ENCODE assay signal across 16 cellular contexts in the genomic region with DNA sequence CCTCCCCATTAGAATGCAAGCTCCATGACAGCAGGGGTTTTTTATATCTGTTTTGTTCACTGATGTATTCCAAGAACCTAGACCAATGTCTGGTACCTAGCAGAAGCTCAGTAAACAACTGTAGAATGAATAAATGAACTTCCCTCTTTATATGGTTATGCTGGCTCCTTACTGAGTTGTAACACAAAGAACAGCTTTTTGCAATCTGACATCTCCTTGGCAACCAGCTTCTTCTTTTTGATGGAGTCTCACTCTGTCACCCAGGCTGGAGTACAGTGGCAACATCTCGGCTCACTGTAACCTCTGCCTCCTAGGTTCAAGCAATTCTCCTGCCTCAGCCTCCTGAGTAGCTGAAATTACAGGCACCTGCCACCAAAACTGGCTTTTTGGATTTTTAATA. TPM values are rescaled to one million over a fixed set of nuclear protein-coding genes. Genes with fewer than 3 reads are reported as not detected.
DNase-seq lines count a peak whose midpoint lies in the region; ATAC-seq, FAIRE-seq and TF ChIP-seq lines count a peak whose summit lies in the region.
"Had no signal": no experiment of that assay in that cellular context is flagged by ENCODE, and none has a peak within 500 bp of the region (broad histone marks: within the 10 kb centered on the region; RNA-seq: fewer than 3 reads in every experiment).

No MANE protein-coding gene starts in this region.

- peaks cover 80% of the 10 kb centered on the region for H3K36me3 Mint-ChIP-seq in CD4-positive, alpha-beta T cell (ENCODE audit: low read depth)

- FAIRE-seq in D721Med (lab: Jason Lieb, UNC): no peak

- CTCF ChIA-PET in CD4-positive, alpha-beta T cell (lab: Charles Lee): interaction anchor here (0.8 to 14.2 kb wide), 6 partner anchors 8 to 126 kb away, joined by 4 to 221 read pairs (median 6); partner anchors contain the start of genes ANP32B and TRMO

- H3K4me2 ChIP-seq in BLaER1 treated with 17β-estradiol and CSF1 and Interleukin-3, amounts not matched to agents 10 nM and 100 nM: peak overlapping the region in 6 of 11 experiments; percentile 43 to 89 (median 78); a peak in 9 of 22 replicates

- no peak overlapping the region for H3K4me3 ChIP-seq in BLaER1 treated with 17β-estradiol and CSF1 and Interleukin-3, amounts not matched to agents 10 nM and 100 nM
- H3K4me3 ChIP-seq in left lung: no peak overlapping the region
- H3K4me3 ChIP-seq: gastrocnemius medialis had no signal

- no peaks in the 10 kb centered on the region for H3K9me3 Mint-ChIP-seq in CD4-positive, alpha-beta T cell
- H3K9me3 Mint-ChIP-seq: IgD-negative memory B cell had no signal

- intact Hi-C loops in CD4-positive, alpha-beta T cell (cut with DNase I, micrococcal nuclease): loop anchor here in 1 of 2 experiments (5.0 to 10.0 kb wide), 4 partner anchors 74 to 349 kb away; partner anchors contain the start of genes ANP32B, NCBP1, TBC1D2 and TSTD2
- intact Hi-C loops in left lung (cut with DNase I): no loop called here

- TF ChIP-seq CTCF in CD4-positive, alpha-beta T cell (IDR thresholded peaks at IDR 0.05): no peak
- TF ChIP-seq CTCF in left lung (IDR thresholded peaks at IDR 0.05): no peak
- no peak for TF ChIP-seq CTCF in D721Med (IDR thresholded peaks at IDR 0.05; ENCODE audit: insufficient read depth, missing control alignments)

- no peaks in the 10 kb centered on the region for H3K27me3 ChIP-seq in BLaER1 treated with 17β-estradiol and CSF1 and Interleukin-3, amounts not matched to agents 10 nM and 100 nM
- no peaks in the 10 kb centered on the region for H3K27me3 ChIP-seq in CD4-positive, alpha-beta T cell (ENCODE audit: control insufficient read depth, insufficient read depth, low read length)
- H3K27me3 ChIP-seq in left lung: no peaks in the 10 kb centered on the region
- H3K27me3 ChIP-seq: gastrocnemius medialis had no signal

- H3K27ac Mint-ChIP-seq in CD4-positive, alpha-beta T cell: peak overlapping the region; percentile 96

- H3K9ac ChIP-seq in BLaER1 treated with 17β-estradiol and CSF1 and Interleukin-3, amounts not matched to agents 10 nM and 100 nM: no peak overlapping the region

- no peaks in the 10 kb centered on the region for H3K27me3 Mint-ChIP-seq in CD4-positive, alpha-beta T cell
- H3K27me3 Mint-ChIP-seq: IgD-negative memory B cell had no signal

- H3K4me3 Mint-ChIP-seq in CD4-positive, alpha-beta T cell: peak overlapping the region; percentile 34

- peaks cover 49 to 75% (median 65%) of the 10 kb centered on the region in 11 experiments for H3K36me3 ChIP-seq in BLaER1 treated with 17β-estradiol and CSF1 and Interleukin-3, amounts not matched to agents 10 nM and 100 nM
- peaks cover 0 to 47% of the 10 kb centered on the region in 2 donors for H3K36me3 ChIP-seq in left lung

- H3K9me3 ChIP-seq in BLaER1 treated with 17β-estradiol and CSF1 and Interleukin-3, amounts not matched to agents 10 nM and 100 nM (replicated peaks in 1 of 11): no peaks in the 10 kb centered on the region
- H3K9me3 ChIP-seq in CD4-positive, alpha-beta T cell (ENCODE audit: control insufficient read depth, low read length): no peaks in the 10 kb centered on the region
- H3K9me3 ChIP-seq in left lung: no peaks in the 10 kb centered on the region
- H3K9me3 ChIP-seq: gastrocnemius medialis had no signal

- peaks cover 0 to 46% (median 21%) of the 10 kb centered on the region in 11 experiments; a peak in 11 of 22 replicates for H4K20me1 ChIP-seq in BLaER1 treated with 17β-estradiol and CSF1 and Interleukin-3, amounts not matched to agents 10 nM and 100 nM

- POLR2A ChIA-PET in CD4-positive, alpha-beta T cell (lab: Charles Lee): interaction anchor here (0.9 to 2.9 kb wide), 3 partner anchors 9 to 13 kb away, joined by 4 to 53 read pairs (median 5); partner anchors contain the start of gene TRMO

- peaks cover 34 to 55% (median 49%) of the 10 kb centered on the region in 10 experiments for H3K4me1 ChIP-seq in BLaER1 treated with 17β-estradiol and CSF1 and Interleukin-3, amounts not matched to agents 10 nM and 100 nM
- H3K4me1 ChIP-seq in left lung: peaks cover 0 to 53% of the 10 kb centered on the region in 2 donors

- no peak for DNase-seq in CD4-positive, alpha-beta T cell
- DNase-seq in SKM-1 treated with dmso at 0.1 percent for 144 hours (lab: John Stamatoyannopoulos, UW; ENCODE audit: unreplicated experiment): peak; percentile 67
- DNase-seq in left lung: no peak
- DNase-seq in NCI-H510A treated with DMSO at 0.1 percent for 48 hours (lab: John Stamatoyannopoulos, UW): no peak
- DNase-seq in activated gamma-delta T cell treated with Interleukin-2 at 50 U/mL for 16 hours: no peak
- DNase-seq in D721Med (ENCODE audit: insufficient read length, low spot score): no peak
- DNase-seq: activated CD8-positive, alpha-beta memory T cell treated with anti-CD3 and anti-CD28 coated beads, Interleukin-2, amount 50 U/mL, for 48 hours; aorta; DMS79; gastrocnemius medialis; NCI-H1105 had no signal

- peak; percentile 3 for ATAC-seq in CD4-positive, alpha-beta T cell (ENCODE audit: poor library complexity)
- ATAC-seq in left lung: peak; percentile 48
- ATAC-seq: gastrocnemius medialis had no signal

- peak overlapping the region in 5 of 11 experiments; percentile 53 to 75 (median 72); a peak in 9 of 22 replicates for H3K27ac ChIP-seq in BLaER1 treated with 17β-estradiol and CSF1 and Interleukin-3, amounts not matched to agents 10 nM and 100 nM
- peak overlapping the region; percentile 29 for H3K27ac ChIP-seq in CD4-positive, alpha-beta T cell (ENCODE audit: low read depth, low read length)
- H3K27ac ChIP-seq in left lung: peak overlapping the region in 1 of 2 donors; percentile 95
- H3K27ac ChIP-seq: gastrocnemius medialis had no signal

- peaks cover 92% of the 10 kb centered on the region for H3K4me1 Mint-ChIP-seq in CD4-positive, alpha-beta T cell (ENCODE audit: low read depth)

RNA-seq across cellular contexts. Expression of gene TRMO, which starts 13.6 kb away (rescaled TPM):
- 10 to 100 TPM; 42.8 to 45.8 TPM for total RNA-seq in CD4-positive, alpha-beta T cell
- total RNA-seq in left lung: 10 to 100 TPM; 13.6 to 16.5 TPM

RNA-seq across cellular contexts. Expression of gene HEMGN, which starts 29.2 kb away (rescaled TPM):
- under 1 TPM; 0.30 to 0.34 TPM for total RNA-seq in CD4-positive, alpha-beta T cell
- total RNA-seq in left lung: under 1 TPM; 0.15 to 0.16 TPM
- total RNA-seq: renal cortical epithelial cell, SK-MEL-5 had no signal

RNA-seq across cellular contexts. Expression of gene FOXE1, which starts 55.7 kb away (rescaled TPM):
- not detected for total RNA-seq in CD4-positive, alpha-beta T cell
- not detected for total RNA-seq in left lung
- total RNA-seq: aorta, gastrocnemius medialis, subcutaneous adipose tissue had no signal
